8 cellular contexts compared by ENCODE assay signal in genomic region chr15:79853492-79854328, GRCh38. TPM values are rescaled to one million over a fixed set of nuclear protein-coding genes. Genes with fewer than 3 reads are reported as not detected.
A peak's percentile ranks its signal among the peaks of the same experiment; 100 is the strongest.
DNase-seq lines count a peak whose midpoint lies in the region; ATAC-seq, FAIRE-seq and TF ChIP-seq lines count a peak whose summit lies in the region.

No MANE protein-coding gene starts in this region.

- H3K36me3 ChIP-seq in left lung = peaks cover 0 to 28% of the 10 kb centered on the region in 2 donors

- no peaks in the 10 kb centered on the region for H3K9me3 ChIP-seq in left lung

- ATAC-seq in HG03025 (IDR thresholded peaks at IDR 0.05; ENCODE audit: low FRiP score, unreplicated experiment) = peak; percentile 66
- peak; percentile 95 to 96 for ATAC-seq in activated CD4-positive, CD25-positive, alpha-beta regulatory T cell treated with anti-CD3 and anti-CD28 coated beads, Interleukin-2, amount 50 U/mL, for 24 hours
- peak; percentile 99 for ATAC-seq in left lung

- peaks cover 0 to 11% of the 10 kb centered on the region in 2 donors for H3K4me1 ChIP-seq in left lung

- no peaks in the 10 kb centered on the region for H3K27me3 ChIP-seq in left lung

- no peak overlapping the region for H3K27ac ChIP-seq in 22Rv1
- H3K27ac ChIP-seq in left lung = no peak overlapping the region

- DNase-seq in GM12892 (ENCODE audit: insufficient read length) = peak; percentile 22
- peak; percentile 66 for DNase-seq in NCI-H2227 (lab: John Stamatoyannopoulos, UW; ENCODE audit: unreplicated experiment)
- DNase-seq in cerebellar nuclear complex (lab: John Stamatoyannopoulos, UW) = peak; percentile 33 to 69
- DNase-seq in left lung = peak in 1 of 2 donors; percentile 64
- peak; percentile 36 to 51 (median 51) for DNase-seq in stimulated activated CD4-positive, alpha-beta T cell treated with anti-CD3 and anti-CD28 coated beads, TNF-alpha, amount 100 ng/mL, for 24 hours (ENCODE audit: low read depth in 3 of 3)

- FAIRE-seq in GM12892 (lab: Jason Lieb, UNC) = peak; percentile 97

- intact Hi-C loops in left lung (cut with DNase I) = no loop called here

- H3K4me3 ChIP-seq in left lung = no peak overlapping the region

- TF ChIP-seq POLR2A in GM12892 (IDR thresholded peaks at IDR 0.05; ENCODE audit: low read depth, low read length) = no peak

- TF ChIP-seq CTCF in 22Rv1 (IDR thresholded peaks at IDR 0.05) (peak; percentile 98), left lung (IDR thresholded peaks at IDR 0.05) (peak; percentile 84 to 94)

RNA-seq across cellular contexts. Expression of gene MTHFS, which starts 43.1 kb away (rescaled TPM):
- 33.4 TPM for polyA plus RNA-seq in GM12892 (2012; ENCODE audit: missing spikeins)
- 10 to 100 TPM; 30.5 to 40.1 TPM for total RNA-seq in left lung
